20 cellular contexts compared by ENCODE assay signal in the genomic region with DNA sequence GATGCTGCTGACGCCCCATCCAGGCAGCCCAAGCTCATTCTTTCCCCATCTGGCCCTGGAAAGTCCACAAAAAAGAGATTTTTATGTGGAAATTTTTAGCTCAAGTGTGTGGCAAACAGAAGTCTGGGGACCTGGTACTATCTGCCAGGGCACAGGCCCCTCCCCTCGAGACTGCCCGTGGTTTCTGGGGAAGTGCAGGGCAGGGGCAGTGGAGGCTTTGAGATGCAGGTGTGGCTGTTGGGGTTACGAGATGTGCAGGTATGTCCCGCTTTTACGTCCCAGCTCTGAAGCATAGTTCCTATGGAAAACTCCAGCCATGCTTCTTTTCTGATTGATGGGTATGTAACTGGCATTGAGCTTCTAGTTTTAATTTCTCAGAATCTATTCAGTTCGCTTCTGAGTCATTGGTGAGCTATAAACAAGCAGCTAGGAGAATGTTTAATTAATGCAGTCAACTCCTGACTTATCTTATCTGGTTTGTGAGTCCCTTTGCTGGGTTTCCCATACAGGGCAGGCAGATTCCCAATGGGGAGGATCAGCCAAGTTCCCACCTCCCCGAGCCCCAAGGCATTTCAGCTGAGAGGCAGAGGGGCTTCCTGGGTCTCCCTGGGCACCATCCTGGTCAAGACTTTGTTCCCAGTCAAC. TPM values are rescaled to one million over a fixed set of nuclear protein-coding genes. Genes with fewer than 3 reads are reported as not detected.
DNase-seq lines count a peak whose midpoint lies in the region; ATAC-seq and TF ChIP-seq lines count a peak whose summit lies in the region.
"Had no signal": no experiment of that assay in that cellular context is flagged by ENCODE, and none has a peak within 500 bp of the region (broad histone marks: within the 10 kb centered on the region; RNA-seq: fewer than 3 reads in every experiment).

No MANE protein-coding gene starts in this region.

- H3K36me3 Mint-ChIP-seq in Caco-2 (ENCODE audit: insufficient read depth, unreplicated experiment) = peaks cover under 1% of the 10 kb centered on the region
- no peaks in the 10 kb centered on the region for H3K36me3 Mint-ChIP-seq in chondrocyte (ENCODE audit: low read depth)

- no peak for ATAC-seq in sciatic nerve
- ATAC-seq: stimulated activated naive CD8-positive, alpha-beta T cell treated with anti-CD3 and anti-CD28 coated beads, Interleukin-15, Interleukin-2, amounts not matched to agents 100 U/mL and 50 U/mL, for 24 hours had no signal

- H3K27me3 Mint-ChIP-seq in Caco-2 (ENCODE audit: insufficient read depth, unreplicated experiment) (no peaks in the 10 kb centered on the region), chondrocyte (ENCODE audit: low read depth) (peaks cover 14% of the 10 kb centered on the region)

- no peaks in the 10 kb centered on the region for H3K9me3 ChIP-seq in Caco-2
- H3K9me3 ChIP-seq: esophagus muscularis mucosa, tibial nerve had no signal

- POLR2A ChIA-PET in Caco-2 (lab: Charles Lee) = no interaction called here

- DNase-seq in Caco-2 (peak in 1 of 2 experiments; percentile 21), M059J (ENCODE audit: low read depth) (peak; percentile 71), chondrocyte (ENCODE audit: low spot score) (peak; percentile 35), sciatic nerve (ENCODE audit: low spot score) (peak; percentile 44), AG08395 (ENCODE audit: low spot score) (no peak), pons (ENCODE audit: low spot score) (no peak), NCI-H1417 treated with DMSO at 0.1 percent for 48 hours (lab: John Stamatoyannopoulos, UW) (no peak), NCI-H446 (lab: John Stamatoyannopoulos, UW) (no peak)
- DNase-seq: activated CD4-positive, alpha-beta T cell treated with anti-CD3 and anti-CD28 coated beads, Interleukin-2, amount 50 U/mL, for 4 hours; activated gamma-delta T cell treated with Interleukin-2 at 50 U/mL for 16 hours; activated T-cell treated with anti-CD3 and anti-CD28 coated beads for 4 hours; central memory CD4-positive, alpha-beta T cell; effector CD8-positive, alpha-beta T cell; NCI-H1694; stimulated activated CD4-positive, alpha-beta T cell treated with anti-CD3 and anti-CD28 coated beads, Interleukin-1b, Interleukin-23, amount 100 ng/mL, for 48 hours; stimulated activated naive CD8-positive, alpha-beta T cell treated with anti-CD3 and anti-CD28 coated beads, Interleukin-15, Interleukin-2, amounts not matched to agents 100 U/mL and 50 U/mL, for 24 hours; T-helper 1 cell had no signal

- no peaks in the 10 kb centered on the region for H3K36me3 ChIP-seq in Caco-2 (ENCODE audit: control insufficient read depth, insufficient read depth, low read length)
- H3K36me3 ChIP-seq: esophagus muscularis mucosa, tibial nerve had no signal

- H3K27ac Mint-ChIP-seq in Caco-2 (ENCODE audit: unreplicated experiment) (peak overlapping the region; percentile 1), chondrocyte (ENCODE audit: unreplicated experiment) (no peak overlapping the region)

- no peak overlapping the region for H3K4me3 ChIP-seq in Caco-2 (ENCODE audit: low read depth, low read length)
- H3K4me3 ChIP-seq: esophagus muscularis mucosa, tibial nerve had no signal

- H3K4me1 Mint-ChIP-seq in Caco-2 (ENCODE audit: low read depth, unreplicated experiment) (peaks cover 37% of the 10 kb centered on the region), chondrocyte (ENCODE audit: low read depth) (peaks cover 4% of the 10 kb centered on the region)

- no TSS peak for BruUV-seq in Caco-2 (replicated peaks; lab: Mats Ljungman, UMichigan)

- H3K9me3 Mint-ChIP-seq in Caco-2 (ENCODE audit: unreplicated experiment) (no peaks in the 10 kb centered on the region), chondrocyte (ENCODE audit: low read depth) (no peaks in the 10 kb centered on the region)

- H3K4me1 ChIP-seq in Caco-2 = peaks cover 57% of the 10 kb centered on the region
- H3K4me1 ChIP-seq: esophagus muscularis mucosa, tibial nerve had no signal

- no peak overlapping the region for H3K4me3 Mint-ChIP-seq in Caco-2 (ENCODE audit: unreplicated experiment)
- no peak overlapping the region for H3K4me3 Mint-ChIP-seq in chondrocyte (ENCODE audit: unreplicated experiment)

- CTCF ChIA-PET in Caco-2 (lab: Charles Lee) = interaction anchor here (0.6 to 1.6 kb wide), 5 partner anchors 26 to 56 kb away, joined by 3 to 5 read pairs (median 4); no protein-coding TSS in a partner anchor

- TF ChIP-seq CTCF in Caco-2 (IDR thresholded peaks at IDR 0.05; ENCODE audit: insufficient read depth in 1 of 2, low read depth in 1 of 2, low read length in 1 of 2, severe bottlenecking in 1 of 2, unreplicated experiment in 1 of 2) (no peak), chondrocyte (IDR thresholded peaks at IDR 0.05) (no peak)

- intact Hi-C loops in Caco-2 (cut with micrococcal nuclease; ENCODE audit: unreplicated experiment) (no loop called here), sciatic nerve (cut with DNase I) (no loop called here)

- no peaks in the 10 kb centered on the region for H3K27me3 ChIP-seq in Caco-2 (replicated peaks; ENCODE audit: control insufficient read depth, insufficient read depth, low read length)

RNA-seq across cellular contexts. Expression of gene TBX4, which starts 16.2 kb away (rescaled TPM):
- total RNA-seq in Caco-2 (2022) = 2.5 TPM in 2 replicates
- 0.42 TPM in 1 of 2 replicates, not detected in the other for total RNA-seq in M059J (2014; rRNA removed; shearing (Covaris generic))
- total RNA-seq in chondrocyte = not detected in 3 replicates
- not detected for total RNA-seq in sciatic nerve
- total RNA-seq: esophagus muscularis mucosa, omental fat pad, tibial nerve had no signal

Comparison
In these comparisons a context has a peak if more than half of its experiments do, and no peak if none do; other contexts are left out.
1. DNase-seq: peak in M059J (single experiment), chondrocyte (single experiment) and sciatic nerve (single experiment); none in AG08395 (single experiment), pons (single experiment), NCI-H1417 treated with DMSO at 0.1 percent for 48 hours (single experiment) and NCI-H446 (0 of 2).